20 cellular contexts compared by ENCODE assay signal in the genomic region with DNA sequence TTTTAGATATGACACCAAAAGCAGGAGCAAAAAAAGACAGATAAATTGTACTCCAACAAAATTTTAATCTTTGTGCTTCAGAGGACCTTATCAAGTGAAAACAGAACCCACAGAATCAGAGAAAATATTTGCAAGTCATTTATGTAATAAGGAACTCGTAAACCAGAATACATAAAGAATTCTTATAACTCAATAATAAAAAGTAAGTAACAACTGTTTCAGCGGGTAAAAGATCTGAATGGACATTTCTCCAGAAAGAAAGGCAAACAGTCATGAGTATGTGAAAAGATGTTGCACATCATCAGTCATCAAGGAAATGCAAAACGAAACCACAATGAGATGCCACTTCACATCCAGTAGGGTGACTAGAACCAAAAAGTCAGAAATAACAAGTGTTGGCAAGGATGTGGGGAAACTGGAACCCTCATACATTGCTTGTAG.
DNase-seq lines count a peak whose midpoint lies in the region; ATAC-seq, FAIRE-seq and TF ChIP-seq lines count a peak whose summit lies in the region.
"Had no signal": no experiment of that assay in that cellular context is flagged by ENCODE, and none has a peak within 500 bp of the region (broad histone marks: within the 10 kb centered on the region; RNA-seq: fewer than 3 reads in every experiment).

No MANE protein-coding gene starts in this region.

- H3K9ac ChIP-seq in GM23248: no peak overlapping the region
- H3K9ac ChIP-seq in PC-3 (ENCODE audit: low read length): no peak overlapping the region
- no peak overlapping the region for H3K9ac ChIP-seq in K562 (ENCODE audit: insufficient read depth in 1 of 2, low read depth in 2 of 2, low read length in 2 of 2)
- H3K9ac ChIP-seq: BLaER1 treated with 17β-estradiol and CSF1 and Interleukin-3, amounts not matched to agents 10 nM and 100 nM had no signal

- no peak overlapping the region for H3K4me3 Mint-ChIP-seq in activated CD8-positive, alpha-beta T cell treated with anti-CD3 and anti-CD28 coated beads for 36 hours
- H3K4me3 Mint-ChIP-seq in activated CD8-positive, alpha-beta T cell treated with anti-CD3 and anti-CD28 coated beads, Interleukin-2, amount 10 ng/mL, durations not matched to agents 7 days and 5 days: no peak overlapping the region
- H3K4me3 Mint-ChIP-seq: CD8-positive, alpha-beta memory T cell had no signal

- no peaks in the 10 kb centered on the region for H3K4me1 ChIP-seq in GM23248 (ENCODE audit: insufficient read depth)
- H3K4me1 ChIP-seq in PC-3 (ENCODE audit: insufficient read depth, low read length): no peaks in the 10 kb centered on the region
- peaks cover 2 to 23% of the 10 kb centered on the region in 2 experiments; a peak in 4 of 5 replicates for H3K4me1 ChIP-seq in K562 (replicated peaks in 1 of 2; ENCODE audit: control insufficient read depth in 2 of 2, insufficient read depth in 2 of 2, low read length in 2 of 2)

- TF ChIP-seq POLR2A in K562 (conservative IDR thresholded peaks at IDR 0.05): no peak

- H3K27me3 ChIP-seq in GM23248 (replicated peaks; ENCODE audit: insufficient read depth) (no peaks in the 10 kb centered on the region), PC-3 (ENCODE audit: low read length) (no peaks in the 10 kb centered on the region), K562 (ENCODE audit: control insufficient read depth in 2 of 2, insufficient read depth in 2 of 2, low read length in 2 of 2) (no peaks in the 10 kb centered on the region)
- H3K27me3 ChIP-seq: BLaER1 treated with 17β-estradiol and CSF1 and Interleukin-3, amounts not matched to agents 10 nM and 100 nM had no signal

- H3K4me2 ChIP-seq in GM23248 (ENCODE audit: unreplicated experiment) (no peak overlapping the region), PC-3 (ENCODE audit: low read length) (no peak overlapping the region), K562 (ENCODE audit: insufficient read depth, low read length) (no peak overlapping the region)

- H3K36me3 ChIP-seq in GM23248 (ENCODE audit: low read depth): 0 out of 2 replicates have a peak, but pooled peaks cover 3% of the 10 kb centered on the region
- H3K36me3 ChIP-seq in PC-3 (ENCODE audit: low read depth, low read length): no peaks in the 10 kb centered on the region
- H3K36me3 ChIP-seq in K562 (ENCODE audit: control insufficient read depth, insufficient read depth, low read length): peaks cover 2% of the 10 kb centered on the region; the same call in 2 of the 3 replicates
- H3K36me3 ChIP-seq: BLaER1 treated with 17β-estradiol and CSF1 and Interleukin-3, amounts not matched to agents 10 nM and 100 nM had no signal

- CTCF ChIA-PET in activated CD8-positive, alpha-beta T cell treated with anti-CD3 and anti-CD28 coated beads for 36 hours (lab: Charles Lee): no interaction called here
- CTCF ChIA-PET in activated CD8-positive, alpha-beta T cell treated with anti-CD3 and anti-CD28 coated beads, Interleukin-2, amount 10 ng/mL, durations not matched to agents 7 days and 5 days (lab: Charles Lee): no interaction called here
- CTCF ChIA-PET in PC-3 (lab: Charles Lee): no interaction called here
- CTCF ChIA-PET in K562 (lab: Yijun Ruan, JAX; ENCODE audit: low intra/inter-chr PET ratio): no interaction called here

- no peaks in the 10 kb centered on the region for H3K9me1 ChIP-seq in K562 (ENCODE audit: control insufficient read depth, insufficient read depth, low read length)

- FAIRE-seq in K562 (lab: Jason Lieb, UNC): peak; percentile 6
- FAIRE-seq: A204.1, GM12892, H1, HepG2 had no signal

- H3K36me3 Mint-ChIP-seq in activated CD8-positive, alpha-beta T cell treated with anti-CD3 and anti-CD28 coated beads for 36 hours (ENCODE audit: low read depth): peaks cover 16% of the 10 kb centered on the region
- peaks cover 10% of the 10 kb centered on the region for H3K36me3 Mint-ChIP-seq in activated CD8-positive, alpha-beta T cell treated with anti-CD3 and anti-CD28 coated beads, Interleukin-2, amount 10 ng/mL, durations not matched to agents 7 days and 5 days (ENCODE audit: low read depth)

- 80 to 81% methylated on average over 3 of the region's 3 CpGs for WGBS in GM23248 (ENCODE audit: low coverage in 1 of 2, low lambda C conversion rate in 2 of 2, missing lambda C conversion rate in 2 of 2), 2 experiments
- 4% methylated on average over 3 of the region's 3 CpGs for WGBS in K562 (ENCODE audit: insufficient coverage, low coverage, missing lambda C conversion rate)

- H3K27me3 Mint-ChIP-seq in activated CD8-positive, alpha-beta T cell treated with anti-CD3 and anti-CD28 coated beads for 36 hours: no peaks in the 10 kb centered on the region
- H3K27me3 Mint-ChIP-seq in activated CD8-positive, alpha-beta T cell treated with anti-CD3 and anti-CD28 coated beads, Interleukin-2, amount 10 ng/mL, durations not matched to agents 7 days and 5 days (ENCODE audit: low read depth): no peaks in the 10 kb centered on the region
- H3K27me3 Mint-ChIP-seq: CD8-positive, alpha-beta memory T cell had no signal

- DNase-seq in activated CD8-positive, alpha-beta T cell treated with anti-CD3 and anti-CD28 coated beads for 36 hours: no peak
- DNase-seq in activated CD8-positive, alpha-beta T cell treated with anti-CD3 and anti-CD28 coated beads, Interleukin-2, amount 10 ng/mL, durations not matched to agents 7 days and 5 days: no peak
- DNase-seq in GM23248: peak; percentile 12
- DNase-seq in PC-3: peak; percentile 19
- peak in 1 of 4 experiments; percentile 38 for DNase-seq in K562 (ENCODE audit: extremely low read depth in 1 of 4, low spot score in 3 of 4)
- no peak for DNase-seq in NCI-H1105 treated with DMSO at 0.1 percent for 48 hours (lab: John Stamatoyannopoulos, UW)
- no peak for DNase-seq in LoVo (ENCODE audit: low spot score)
- DNase-seq: CD8-positive, alpha-beta memory T cell; GF-D8; MM.1S; NCI-H1417 treated with DMSO at 0.1 percent for 48 hours; NCI-H1930; NCI-H2171 treated with DMSO at 0.1 percent for 48 hours; NCI-H446 treated with DMSO at 0.1 percent for 48 hours had no signal

- BruUV-seq in PC-3 (replicated peaks; lab: Mats Ljungman, UMichigan): no TSS peak
- BruUV-seq in K562 (replicated peaks; lab: Mats Ljungman, UMichigan): no TSS peak

- H3K9me3 Mint-ChIP-seq in activated CD8-positive, alpha-beta T cell treated with anti-CD3 and anti-CD28 coated beads for 36 hours: no peaks in the 10 kb centered on the region
- H3K9me3 Mint-ChIP-seq in activated CD8-positive, alpha-beta T cell treated with anti-CD3 and anti-CD28 coated beads, Interleukin-2, amount 10 ng/mL, durations not matched to agents 7 days and 5 days (ENCODE audit: insufficient read depth): peaks cover 5% of the 10 kb centered on the region

- intact Hi-C loops in activated CD8-positive, alpha-beta T cell treated with anti-CD3 and anti-CD28 coated beads for 36 hours (cut with micrococcal nuclease): no loop called here
- intact Hi-C loops in PC-3 (cut with micrococcal nuclease) (no loop called here), K562 (cut with micrococcal nuclease) (no loop called here)

- no peaks in the 10 kb centered on the region for H3F3A ChIP-seq in GM23248 (ENCODE audit: insufficient read depth)
- no peaks in the 10 kb centered on the region for H3F3A ChIP-seq in PC-3 (ENCODE audit: low read length, unreplicated experiment)

- no peaks in the 10 kb centered on the region for H4K20me1 ChIP-seq in GM23248 (ENCODE audit: insufficient read depth)
- no peaks in the 10 kb centered on the region for H4K20me1 ChIP-seq in PC-3 (ENCODE audit: low read length)
- H4K20me1 ChIP-seq in K562 (replicated peaks; ENCODE audit: control insufficient read depth, insufficient read depth, low read length): no peaks in the 10 kb centered on the region
- H4K20me1 ChIP-seq: BLaER1 treated with 17β-estradiol and CSF1 and Interleukin-3, amounts not matched to agents 10 nM and 100 nM had no signal

- H3K27ac Mint-ChIP-seq in activated CD8-positive, alpha-beta T cell treated with anti-CD3 and anti-CD28 coated beads for 36 hours: no peak overlapping the region
- H3K27ac Mint-ChIP-seq in activated CD8-positive, alpha-beta T cell treated with anti-CD3 and anti-CD28 coated beads, Interleukin-2, amount 10 ng/mL, durations not matched to agents 7 days and 5 days: no peak overlapping the region

- no peak for TF ChIP-seq CTCF in activated CD8-positive, alpha-beta T cell treated with anti-CD3 and anti-CD28 coated beads for 36 hours (IDR thresholded peaks at IDR 0.05)
- TF ChIP-seq CTCF in PC-3 (conservative IDR thresholded peaks at IDR 0.05; ENCODE audit: low read depth, low read length) (no peak), K562 (IDR thresholded peaks at IDR 0.05 in 2 of 3, conservative IDR thresholded peaks at IDR 0.05 in 1 of 3; ENCODE audit: insufficient read depth in 2 of 3, low read depth in 1 of 3, low read length in 3 of 3) (no peak)

- TF ChIP-seq EP300 in K562 (IDR thresholded peaks at IDR 0.05; ENCODE audit: low read length): peak; percentile 77

- in situ Hi-C loops in GM23248 (cut with MboI) (no loop called here), K562 (cut with MboI) (no loop called here)

- H2AFZ ChIP-seq in GM23248: no peak overlapping the region
- no peak overlapping the region for H2AFZ ChIP-seq in PC-3 (ENCODE audit: low read length)
- H2AFZ ChIP-seq in K562 (ENCODE audit: low read depth, low read length): no peak overlapping the region

- POLR2A ChIA-PET in activated CD8-positive, alpha-beta T cell treated with anti-CD3 and anti-CD28 coated beads for 36 hours (lab: Charles Lee): no interaction called here
- POLR2A ChIA-PET in activated CD8-positive, alpha-beta T cell treated with anti-CD3 and anti-CD28 coated beads, Interleukin-2, amount 10 ng/mL, durations not matched to agents 7 days and 5 days (lab: Charles Lee): no interaction called here
- POLR2A ChIA-PET in PC-3 (lab: Charles Lee; ENCODE audit: unreplicated experiment): no interaction called here
- POLR2A ChIA-PET in K562 (lab: Yijun Ruan, JAX): no interaction called here

- no peak overlapping the region for H3K27ac ChIP-seq in GM23248
- H3K27ac ChIP-seq in PC-3 (ENCODE audit: low read length): no peak overlapping the region
- no peak overlapping the region for H3K27ac ChIP-seq in K562 (ENCODE audit: extremely low read depth, low read depth, low read length)

- H3K9me2 ChIP-seq in GM23248 (ENCODE audit: insufficient read depth) (no peaks in the 10 kb centered on the region), PC-3 (replicated peaks; ENCODE audit: low read length) (no peaks in the 10 kb centered on the region)

- H3K4me1 Mint-ChIP-seq in activated CD8-positive, alpha-beta T cell treated with anti-CD3 and anti-CD28 coated beads for 36 hours (ENCODE audit: low read depth): peaks cover 25% of the 10 kb centered on the region
- H3K4me1 Mint-ChIP-seq in activated CD8-positive, alpha-beta T cell treated with anti-CD3 and anti-CD28 coated beads, Interleukin-2, amount 10 ng/mL, durations not matched to agents 7 days and 5 days (ENCODE audit: low read depth): peaks cover 26% of the 10 kb centered on the region

- H3K9me3 ChIP-seq in GM23248 (ENCODE audit: low read depth) (no peaks in the 10 kb centered on the region), PC-3 (ENCODE audit: low read length) (no peaks in the 10 kb centered on the region), K562 (replicated peaks; ENCODE audit: control insufficient read depth, insufficient read depth, low read depth, low read length) (no peaks in the 10 kb centered on the region)

- no peak for TF ChIP-seq RAD21 in K562 (CRISPR knock-in tag; conservative IDR thresholded peaks at IDR 0.05 in 1 of 2, IDR thresholded peaks at IDR 0.05 in 1 of 2)

- ATAC-seq in activated CD8-positive, alpha-beta T cell treated with anti-CD3 and anti-CD28 coated beads for 36 hours: peak; percentile 70
- ATAC-seq in activated CD8-positive, alpha-beta T cell treated with anti-CD3 and anti-CD28 coated beads, Interleukin-2, amount 10 ng/mL, durations not matched to agents 7 days and 5 days: no peak
- ATAC-seq in PC-3 (no peak), K562 (peak; percentile 17; the same call in 1 of the 3 replicates), HG02885 (IDR thresholded peaks at IDR 0.05; ENCODE audit: poor library complexity, unreplicated experiment) (no peak)
- ATAC-seq: HepG2 had no signal

- H3K4me3 ChIP-seq in GM23248: no peak overlapping the region
- H3K4me3 ChIP-seq in PC-3 (ENCODE audit: low read length): no peak overlapping the region
- no peak overlapping the region for H3K4me3 ChIP-seq in K562
- H3K4me3 ChIP-seq: BLaER1 treated with 17β-estradiol and CSF1 and Interleukin-3, amounts not matched to agents 10 nM and 100 nM had no signal

- H3K79me2 ChIP-seq in GM23248 (ENCODE audit: insufficient read depth) (no peaks in the 10 kb centered on the region), PC-3 (ENCODE audit: low read length) (no peaks in the 10 kb centered on the region), K562 (ENCODE audit: control insufficient read depth, insufficient read depth, low read length) (no peaks in the 10 kb centered on the region)

Comparison
In these comparisons a context has a peak if more than half of its experiments do, and no peak if none do; other contexts are left out.
1. ATAC-seq: peak in activated CD8-positive, alpha-beta T cell treated with anti-CD3 and anti-CD28 coated beads for 36 hours (single experiment) and K562 (single experiment); none in activated CD8-positive, alpha-beta T cell treated with anti-CD3 and anti-CD28 coated beads, Interleukin-2, amount 10 ng/mL, durations not matched to agents 7 days and 5 days (single experiment), PC-3 (single experiment) and HG02885 (single experiment).
2. DNase-seq: peak in GM23248 (single experiment) and PC-3 (single experiment); none in activated CD8-positive, alpha-beta T cell treated with anti-CD3 and anti-CD28 coated beads for 36 hours (single experiment), activated CD8-positive, alpha-beta T cell treated with anti-CD3 and anti-CD28 coated beads, Interleukin-2, amount 10 ng/mL, durations not matched to agents 7 days and 5 days (single experiment), NCI-H1105 treated with DMSO at 0.1 percent for 48 hours (single experiment) and LoVo (single experiment).